Comparison of ENCODE assay signal across 31 cellular contexts in genomic region chr6:107627928-107628327, GRCh38.
"Had no signal": no experiment of that assay in that cellular context is flagged by ENCODE, and none has a peak within 500 bp of the region (broad histone marks: within the 10 kb centered on the region; RNA-seq: fewer than 3 reads in every experiment).

No MANE protein-coding gene starts in this region.

- H3K9me3 Mint-ChIP-seq: activated CD4-positive, alpha-beta T cell treated with anti-CD3 and anti-CD28 coated beads, Interleukin-2, amount 10 ng/mL, durations not matched to agents 7 days and 5 days; activated CD8-positive, alpha-beta T cell treated with anti-CD3 and anti-CD28 coated beads for 36 hours; activated naive CD8-positive, alpha-beta T cell treated with anti-CD3 and anti-CD28 coated beads, Interleukin-2, amount 50 U/mL, for 24 hours; effector memory CD8-positive, alpha-beta T cell; mesothelial cell of epicardium; natural killer cell; stimulated activated naive B cell treated with anti-CD40 and anti-IgM and Interleukin-4, amounts not matched to agents 10 μg/mL and 1 μg/mL and 100 μg/mL, for 72 hours had no signal

- H3K4me3 ChIP-seq: hepatocyte, sigmoid colon, smooth muscle cell, testis, uterus had no signal

- H3K9me3 ChIP-seq: sigmoid colon, testis, uterus had no signal

- DNase-seq: activated CD4-positive, alpha-beta T cell treated with anti-CD3 and anti-CD28 coated beads, Interleukin-2, amount 10 ng/mL, durations not matched to agents 7 days and 5 days; activated CD4-positive, CD25-positive, alpha-beta regulatory T cell treated with anti-CD3 and anti-CD28 coated beads, Interleukin-2, amount 50 U/mL, for 72 hours; activated CD8-positive, alpha-beta memory T cell treated with anti-CD3 and anti-CD28 coated beads, Interleukin-2, amount 10 ng/mL, durations not matched to agents 7 days and 5 days; activated CD8-positive, alpha-beta T cell treated with anti-CD3 and anti-CD28 coated beads for 36 hours; activated gamma-delta T cell; activated naive CD4-positive, alpha-beta T cell treated with anti-CD3 and anti-CD28 coated beads, Interleukin-2, amount 50 U/mL, for 16 hours; activated naive CD8-positive, alpha-beta T cell treated with anti-CD3 and anti-CD28 coated beads, Interleukin-2, amount 50 U/mL, for 24 hours; activated T-cell treated with anti-CD3 and anti-CD28 coated beads for 4 hours; anterior cingulate cortex; brain microvascular endothelial cell; central memory CD4-positive, alpha-beta T cell; effector memory CD8-positive, alpha-beta T cell; glutamatergic neuron; kidney glomerular epithelial cell; left ventricle myocardium superior; mammary epithelial cell; natural killer cell; occipital lobe; sigmoid colon; stimulated activated CD4-positive, alpha-beta T cell treated with anti-CD3 and anti-CD28 coated beads, Interleukin-15, amount 100 ng/mL, for 24 hours; stimulated activated CD4-positive, alpha-beta T cell treated with anti-CD3 and anti-CD28 coated beads, Interleukin-2, amount 100 ng/mL, for 48 hours; stimulated activated CD8-positive, alpha-beta memory T cell treated with anti-CD3 and anti-CD28 coated beads, Interleukin-4, amount 100 ng/mL, for 48 hours; stimulated activated naive B cell treated with anti-CD40 and anti-IgM and Interleukin-4, amounts not matched to agents 10 μg/mL and 1 μg/mL and 100 μg/mL, for 72 hours; testis; trophoblast cell; uterus; WERI-Rb-1 had no signal

- H3K36me3 ChIP-seq: brain microvascular endothelial cell, sigmoid colon, uterus, WERI-Rb-1 had no signal

- H3K36me3 Mint-ChIP-seq: mesothelial cell of epicardium; stimulated activated naive B cell treated with anti-CD40 and anti-IgM and Interleukin-4, amounts not matched to agents 10 μg/mL and 1 μg/mL and 100 μg/mL, for 72 hours had no signal

- H3K4me3 Mint-ChIP-seq: activated CD4-positive, alpha-beta T cell treated with anti-CD3 and anti-CD28 coated beads, Interleukin-2, amount 10 ng/mL, durations not matched to agents 7 days and 5 days; activated CD8-positive, alpha-beta memory T cell treated with anti-CD3 and anti-CD28 coated beads, Interleukin-2, amount 10 ng/mL, durations not matched to agents 7 days and 5 days; activated CD8-positive, alpha-beta T cell treated with anti-CD3 and anti-CD28 coated beads for 36 hours; activated naive CD8-positive, alpha-beta T cell treated with anti-CD3 and anti-CD28 coated beads, Interleukin-2, amount 50 U/mL, for 24 hours; effector memory CD8-positive, alpha-beta T cell; mesothelial cell of epicardium; natural killer cell; stimulated activated naive B cell treated with anti-CD40 and anti-IgM and Interleukin-4, amounts not matched to agents 10 μg/mL and 1 μg/mL and 100 μg/mL, for 72 hours had no signal

- H3K27ac ChIP-seq: brain microvascular endothelial cell, hepatocyte, testis, uterus, WERI-Rb-1 had no signal

- H3K27ac Mint-ChIP-seq: activated CD4-positive, alpha-beta T cell treated with anti-CD3 and anti-CD28 coated beads, Interleukin-2, amount 10 ng/mL, durations not matched to agents 7 days and 5 days; activated CD8-positive, alpha-beta memory T cell treated with anti-CD3 and anti-CD28 coated beads, Interleukin-2, amount 10 ng/mL, durations not matched to agents 7 days and 5 days; activated CD8-positive, alpha-beta T cell treated with anti-CD3 and anti-CD28 coated beads for 36 hours; activated naive CD8-positive, alpha-beta T cell treated with anti-CD3 and anti-CD28 coated beads, Interleukin-2, amount 50 U/mL, for 24 hours; effector memory CD8-positive, alpha-beta T cell; mesothelial cell of epicardium; natural killer cell had no signal

- ATAC-seq: activated CD8-positive, alpha-beta memory T cell treated with anti-CD3 and anti-CD28 coated beads, Interleukin-2, amount 10 ng/mL, durations not matched to agents 7 days and 5 days; activated CD8-positive, alpha-beta T cell treated with anti-CD3 and anti-CD28 coated beads for 36 hours; activated naive CD8-positive, alpha-beta T cell treated with anti-CD3 and anti-CD28 coated beads, Interleukin-2, amount 50 U/mL, for 24 hours; effector memory CD8-positive, alpha-beta T cell; esophagus mucosa; left ventricle myocardium superior; natural killer cell; stimulated activated naive B cell treated with anti-CD40 and anti-IgM and Interleukin-4, amounts not matched to agents 10 μg/mL and 1 μg/mL and 100 μg/mL, for 72 hours had no signal

- H3K4me1 ChIP-seq: uterus had no signal

- H3K27me3 ChIP-seq: brain microvascular endothelial cell, hepatocyte, sigmoid colon, testis, uterus had no signal

- H3K4me1 Mint-ChIP-seq: activated CD4-positive, alpha-beta T cell treated with anti-CD3 and anti-CD28 coated beads, Interleukin-2, amount 10 ng/mL, durations not matched to agents 7 days and 5 days; activated naive CD8-positive, alpha-beta T cell treated with anti-CD3 and anti-CD28 coated beads, Interleukin-2, amount 50 U/mL, for 24 hours had no signal
